ENCODE assay signal across 1 cellular context in the genomic region with DNA sequence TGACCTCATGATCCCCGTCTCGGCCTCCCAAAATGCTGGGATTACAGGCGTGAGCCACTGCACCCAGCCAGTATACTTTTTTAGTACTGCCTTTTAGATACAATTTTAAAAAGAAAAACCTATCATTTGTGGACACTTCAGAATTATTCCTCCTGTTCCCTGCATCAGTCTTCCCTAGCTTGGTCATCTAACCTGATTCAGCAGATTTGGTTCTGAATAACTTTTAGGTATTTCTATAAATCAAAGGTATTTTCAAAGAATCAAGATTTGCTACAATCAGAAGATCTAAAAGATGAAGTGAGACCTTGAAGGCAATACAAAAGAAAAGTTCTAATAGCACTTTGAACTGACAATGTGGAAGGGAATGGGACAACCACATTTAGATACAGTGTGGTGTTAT.
TF ChIP-seq lines count a peak whose summit lies in the region.

No MANE protein-coding gene starts in this region.

TF ChIP-seq in SK-N-SH, 30 proteins besides CTCF, POLR2A, EP300 and RAD21 (continued from another document):
- TF ChIP-seq, protein P1, sequence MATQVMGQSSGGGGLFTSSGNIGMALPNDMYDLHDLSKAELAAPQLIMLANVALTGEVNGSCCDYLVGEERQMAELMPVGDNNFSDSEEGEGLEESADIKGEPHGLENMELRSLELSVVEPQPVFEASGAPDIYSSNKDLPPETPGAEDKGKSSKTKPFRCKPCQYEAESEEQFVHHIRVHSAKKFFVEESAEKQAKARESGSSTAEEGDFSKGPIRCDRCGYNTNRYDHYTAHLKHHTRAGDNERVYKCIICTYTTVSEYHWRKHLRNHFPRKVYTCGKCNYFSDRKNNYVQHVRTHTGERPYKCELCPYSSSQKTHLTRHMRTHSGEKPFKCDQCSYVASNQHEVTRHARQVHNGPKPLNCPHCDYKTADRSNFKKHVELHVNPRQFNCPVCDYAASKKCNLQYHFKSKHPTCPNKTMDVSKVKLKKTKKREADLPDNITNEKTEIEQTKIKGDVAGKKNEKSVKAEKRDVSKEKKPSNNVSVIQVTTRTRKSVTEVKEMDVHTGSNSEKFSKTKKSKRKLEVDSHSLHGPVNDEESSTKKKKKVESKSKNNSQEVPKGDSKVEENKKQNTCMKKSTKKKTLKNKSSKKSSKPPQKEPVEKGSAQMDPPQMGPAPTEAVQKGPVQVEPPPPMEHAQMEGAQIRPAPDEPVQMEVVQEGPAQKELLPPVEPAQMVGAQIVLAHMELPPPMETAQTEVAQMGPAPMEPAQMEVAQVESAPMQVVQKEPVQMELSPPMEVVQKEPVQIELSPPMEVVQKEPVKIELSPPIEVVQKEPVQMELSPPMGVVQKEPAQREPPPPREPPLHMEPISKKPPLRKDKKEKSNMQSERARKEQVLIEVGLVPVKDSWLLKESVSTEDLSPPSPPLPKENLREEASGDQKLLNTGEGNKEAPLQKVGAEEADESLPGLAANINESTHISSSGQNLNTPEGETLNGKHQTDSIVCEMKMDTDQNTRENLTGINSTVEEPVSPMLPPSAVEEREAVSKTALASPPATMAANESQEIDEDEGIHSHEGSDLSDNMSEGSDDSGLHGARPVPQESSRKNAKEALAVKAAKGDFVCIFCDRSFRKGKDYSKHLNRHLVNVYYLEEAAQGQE (IDR thresholded peaks at IDR 0.05; ENCODE audit: low read depth, low read length), result no peak
- TF ChIP-seq YY1 (IDR thresholded peaks at IDR 0.05; ENCODE audit: low read depth) (no peak), TAF1 (IDR thresholded peaks at IDR 0.05; ENCODE audit: borderline replicate concordance, low read depth, low read length) (no peak)
- TF ChIP-seq, protein P2, sequence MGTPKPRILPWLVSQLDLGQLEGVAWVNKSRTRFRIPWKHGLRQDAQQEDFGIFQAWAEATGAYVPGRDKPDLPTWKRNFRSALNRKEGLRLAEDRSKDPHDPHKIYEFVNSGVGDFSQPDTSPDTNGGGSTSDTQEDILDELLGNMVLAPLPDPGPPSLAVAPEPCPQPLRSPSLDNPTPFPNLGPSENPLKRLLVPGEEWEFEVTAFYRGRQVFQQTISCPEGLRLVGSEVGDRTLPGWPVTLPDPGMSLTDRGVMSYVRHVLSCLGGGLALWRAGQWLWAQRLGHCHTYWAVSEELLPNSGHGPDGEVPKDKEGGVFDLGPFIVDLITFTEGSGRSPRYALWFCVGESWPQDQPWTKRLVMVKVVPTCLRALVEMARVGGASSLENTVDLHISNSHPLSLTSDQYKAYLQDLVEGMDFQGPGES (IDR thresholded peaks at IDR 0.05; ENCODE audit: low read depth, low read length), result no peak
